ENCODE assay signal across 1 cellular context in the genomic region with DNA sequence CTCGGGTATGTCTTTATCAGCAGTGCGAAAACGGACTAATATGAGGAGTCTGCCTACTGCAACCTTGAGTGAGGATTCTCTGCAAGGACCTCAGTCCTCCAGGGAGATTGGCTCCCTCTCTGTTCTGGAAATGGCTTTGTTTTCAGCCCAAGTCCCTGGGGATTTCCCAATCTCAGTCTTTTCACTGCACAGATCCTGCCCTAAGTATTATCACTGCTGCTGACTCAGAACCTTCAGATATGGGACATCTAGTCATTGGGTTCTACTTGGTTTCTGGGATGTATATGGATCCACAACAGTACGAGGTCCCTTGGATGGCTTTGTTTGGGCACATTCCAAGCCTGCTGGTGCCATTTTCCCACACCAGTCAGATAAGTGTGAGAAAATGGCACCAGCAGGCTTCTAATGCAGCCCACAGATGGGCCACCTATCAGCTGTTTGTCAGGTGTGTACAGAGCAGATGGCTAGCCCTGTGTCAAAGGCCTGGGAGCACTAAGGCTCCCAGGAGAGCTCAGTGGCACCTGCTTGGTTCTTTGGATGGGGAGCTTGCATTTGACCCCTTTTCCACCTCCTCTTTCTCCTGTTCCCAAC.
TF ChIP-seq lines count a peak whose summit lies in the region.

No MANE protein-coding gene starts in this region.

TF ChIP-seq in GM12878, 131 proteins besides CTCF, POLR2A, EP300 and RAD21:
- TF ChIP-seq RBBP5 (conservative IDR thresholded peaks at IDR 0.05) (no peak), MEF2B (IDR thresholded peaks at IDR 0.05; ENCODE audit: partially characterized antibody, poor library complexity, severe bottlenecking) (peak; percentile 27)
- TF ChIP-seq, protein P1, sequence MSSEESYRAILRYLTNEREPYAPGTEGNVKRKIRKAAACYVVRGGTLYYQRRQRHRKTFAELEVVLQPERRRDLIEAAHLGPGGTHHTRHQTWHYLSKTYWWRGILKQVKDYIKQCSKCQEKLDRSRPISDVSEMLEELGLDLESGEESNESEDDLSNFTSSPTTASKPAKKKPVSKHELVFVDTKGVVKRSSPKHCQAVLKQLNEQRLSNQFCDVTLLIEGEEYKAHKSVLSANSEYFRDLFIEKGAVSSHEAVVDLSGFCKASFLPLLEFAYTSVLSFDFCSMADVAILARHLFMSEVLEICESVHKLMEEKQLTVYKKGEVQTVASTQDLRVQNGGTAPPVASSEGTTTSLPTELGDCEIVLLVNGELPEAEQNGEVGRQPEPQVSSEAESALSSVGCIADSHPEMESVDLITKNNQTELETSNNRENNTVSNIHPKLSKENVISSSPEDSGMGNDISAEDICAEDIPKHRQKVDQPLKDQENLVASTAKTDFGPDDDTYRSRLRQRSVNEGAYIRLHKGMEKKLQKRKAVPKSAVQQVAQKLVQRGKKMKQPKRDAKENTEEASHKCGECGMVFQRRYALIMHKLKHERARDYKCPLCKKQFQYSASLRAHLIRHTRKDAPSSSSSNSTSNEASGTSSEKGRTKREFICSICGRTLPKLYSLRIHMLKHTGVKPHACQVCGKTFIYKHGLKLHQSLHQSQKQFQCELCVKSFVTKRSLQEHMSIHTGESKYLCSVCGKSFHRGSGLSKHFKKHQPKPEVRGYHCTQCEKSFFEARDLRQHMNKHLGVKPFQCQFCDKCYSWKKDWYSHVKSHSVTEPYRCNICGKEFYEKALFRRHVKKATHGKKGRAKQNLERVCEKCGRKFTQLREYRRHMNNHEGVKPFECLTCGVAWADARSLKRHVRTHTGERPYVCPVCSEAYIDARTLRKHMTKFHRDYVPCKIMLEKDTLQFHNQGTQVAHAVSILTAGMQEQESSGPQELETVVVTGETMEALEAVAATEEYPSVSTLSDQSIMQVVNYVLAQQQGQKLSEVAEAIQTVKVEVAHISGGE (CRISPR knock-in tag; IDR thresholded peaks at IDR 0.05): no peak
TF ChIP-seq in GM12878: peak in this region for 1.
